In genomic region chr12:40693503-40693863, GRCh38 we compare ENCODE assay signal across 10 cellular contexts. TPM values are rescaled to one million over a fixed set of nuclear protein-coding genes. Genes with fewer than 3 reads are reported as not detected.
DNase-seq lines count a peak whose midpoint lies in the region; ATAC-seq and TF ChIP-seq lines count a peak whose summit lies in the region.
"Had no signal": no experiment of that assay in that cellular context is flagged by ENCODE, and none has a peak within 500 bp of the region (broad histone marks: within the 10 kb centered on the region; RNA-seq: fewer than 3 reads in every experiment).

No MANE protein-coding gene starts in this region.

- no peak overlapping the region for H3K27ac ChIP-seq in left ventricle myocardium inferior (replicated peaks)
- no peak overlapping the region for H3K27ac ChIP-seq in coronary artery
- no peak overlapping the region for H3K27ac ChIP-seq in mucosa of rectum (ENCODE audit: low read depth in 2 of 2, low read length in 2 of 2)
- H3K27ac ChIP-seq in vagina = no peak overlapping the region

- ATAC-seq in Right ventricle myocardium inferior = no peak
- no peak for ATAC-seq in HG02885 (IDR thresholded peaks at IDR 0.05; ENCODE audit: poor library complexity, unreplicated experiment)
- ATAC-seq: T-cell had no signal

- TF ChIP-seq POLR2A in vagina (IDR thresholded peaks at IDR 0.05) = no peak

- peak overlapping the region; percentile 58 for H3K4me3 ChIP-seq in left ventricle myocardium inferior
- peak overlapping the region; percentile 62 for H3K4me3 ChIP-seq in coronary artery
- H3K4me3 ChIP-seq in mucosa of rectum (ENCODE audit: low read length in 2 of 2) = peak overlapping the region; percentile 56 to 62
- H3K4me3 ChIP-seq in vagina = peak overlapping the region; percentile 58 to 68

- H3K36me3 ChIP-seq in left ventricle myocardium inferior (no peaks in the 10 kb centered on the region), mucosa of rectum (ENCODE audit: control insufficient read depth in 2 of 2, insufficient read depth in 2 of 2, low read length in 2 of 2) (no peaks in the 10 kb centered on the region), vagina (no peaks in the 10 kb centered on the region)

- intact Hi-C loops in left ventricle myocardium inferior (cut with micrococcal nuclease) (no loop called here), Right ventricle myocardium inferior (cut with DNase I) (no loop called here), vagina (cut with DNase I) (no loop called here)

- TF ChIP-seq CTCF in left ventricle myocardium inferior (IDR thresholded peaks at IDR 0.05; ENCODE audit: borderline replicate concordance) = no peak
- no peak for TF ChIP-seq CTCF in coronary artery (IDR thresholded peaks at IDR 0.05)
- no peak for TF ChIP-seq CTCF in vagina (IDR thresholded peaks at IDR 0.05)

- H3K27me3 ChIP-seq in left ventricle myocardium inferior (ENCODE audit: low read depth) = peaks cover 55% of the 10 kb centered on the region
- peaks cover 6 to 7% of the 10 kb centered on the region in 2 donors for H3K27me3 ChIP-seq in mucosa of rectum (ENCODE audit: control insufficient read depth in 2 of 2, insufficient read depth in 2 of 2, low read length in 2 of 2)
- no peaks in the 10 kb centered on the region for H3K27me3 ChIP-seq in vagina

- DNase-seq in left ventricle myocardium inferior = no peak
- DNase-seq in Right ventricle myocardium inferior (ENCODE audit: missing footprints) = no peak
- no peak for DNase-seq in coronary artery (ENCODE audit: low spot score)
- no peak for DNase-seq in vagina (ENCODE audit: extremely low spot score in 2 of 2)
- DNase-seq in activated T-cell treated with anti-CD3 and anti-CD28 coated beads for 4 hours = no peak
- DNase-seq in ACHN = no peak
- DNase-seq: central memory CD4-positive, alpha-beta T cell; T-cell had no signal

- no peak overlapping the region for H3K9ac ChIP-seq in mucosa of rectum (ENCODE audit: low read depth in 1 of 2, low read length in 2 of 2)

- peaks cover 17% of the 10 kb centered on the region for H3K4me1 ChIP-seq in left ventricle myocardium inferior
- H3K4me1 ChIP-seq in mucosa of rectum (ENCODE audit: control insufficient read depth in 2 of 2, insufficient read depth in 2 of 2, low read length in 2 of 2) = no peaks in the 10 kb centered on the region
- H3K4me1 ChIP-seq in vagina = no peaks in the 10 kb centered on the region

- in situ Hi-C loops in ACHN (cut with HindIII; ENCODE audit: low pct_ligation_motif_present, low pct_unique_long_range_greater_than_20kb, low sequenced_read_pairs) = no loop called here

- no peaks in the 10 kb centered on the region for H3K9me3 ChIP-seq in left ventricle myocardium inferior (replicated peaks)
- H3K9me3 ChIP-seq in mucosa of rectum (ENCODE audit: control insufficient read depth in 2 of 2, low read length in 2 of 2) = no peaks in the 10 kb centered on the region
- H3K9me3 ChIP-seq in vagina = no peaks in the 10 kb centered on the region

RNA-seq across cellular contexts. Expression of gene CNTN1, which starts 1.2 kb away (rescaled TPM):
- total RNA-seq in left ventricle myocardium inferior (0.11 TPM), Right ventricle myocardium inferior (0.73 TPM), vagina (15.2 TPM)
- total RNA-seq: T-cell had no signal
